Comparison of ENCODE assay signal across 8 cellular contexts in the genomic region with DNA sequence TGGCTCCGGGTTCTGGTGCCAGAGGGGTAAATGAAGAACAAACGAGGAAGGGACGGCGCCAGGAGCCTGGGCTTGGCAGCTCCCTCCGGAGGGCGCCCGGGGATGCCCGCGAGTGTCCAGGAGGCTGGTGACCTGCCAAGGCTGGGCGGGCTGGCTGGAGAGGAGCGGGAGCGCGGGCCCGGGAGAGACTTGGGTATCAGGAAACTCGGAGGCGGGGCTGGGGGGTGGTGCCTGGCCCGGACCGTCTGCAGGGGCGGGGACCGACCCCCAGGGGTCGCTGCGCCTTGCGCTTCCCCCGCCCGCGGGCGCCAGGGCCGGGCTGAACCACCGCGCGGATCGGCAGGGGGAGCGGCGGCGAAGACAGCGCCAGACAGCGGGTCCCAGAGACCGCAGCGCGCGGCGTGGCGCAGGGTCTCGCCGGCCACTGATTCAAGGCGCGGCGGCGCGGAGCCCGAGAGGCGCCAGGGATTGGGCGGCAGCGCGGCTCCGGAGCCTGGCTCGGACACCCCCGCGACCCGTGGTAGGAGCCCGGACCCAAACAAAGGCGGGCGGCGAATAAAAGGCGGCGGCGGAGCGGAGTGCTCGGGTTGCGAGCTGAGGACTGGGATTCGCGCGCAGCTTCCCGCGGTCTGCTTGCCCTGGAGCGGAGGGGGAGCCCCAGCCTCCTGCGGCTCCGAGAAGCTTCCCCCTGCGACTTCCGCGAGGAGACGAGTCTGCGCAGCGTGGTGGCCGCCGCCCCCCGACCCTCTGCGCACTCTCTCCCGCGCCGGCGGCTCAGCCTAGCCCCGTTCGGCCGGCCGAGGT. TPM values are rescaled to one million over a fixed set of nuclear protein-coding genes. Genes with fewer than 3 reads are reported as not detected.
A peak's percentile ranks its signal among the peaks of the same experiment; 100 is the strongest.
DNase-seq lines count a peak whose midpoint lies in the region; ATAC-seq, FAIRE-seq and TF ChIP-seq lines count a peak whose summit lies in the region.

A gene with protein sequence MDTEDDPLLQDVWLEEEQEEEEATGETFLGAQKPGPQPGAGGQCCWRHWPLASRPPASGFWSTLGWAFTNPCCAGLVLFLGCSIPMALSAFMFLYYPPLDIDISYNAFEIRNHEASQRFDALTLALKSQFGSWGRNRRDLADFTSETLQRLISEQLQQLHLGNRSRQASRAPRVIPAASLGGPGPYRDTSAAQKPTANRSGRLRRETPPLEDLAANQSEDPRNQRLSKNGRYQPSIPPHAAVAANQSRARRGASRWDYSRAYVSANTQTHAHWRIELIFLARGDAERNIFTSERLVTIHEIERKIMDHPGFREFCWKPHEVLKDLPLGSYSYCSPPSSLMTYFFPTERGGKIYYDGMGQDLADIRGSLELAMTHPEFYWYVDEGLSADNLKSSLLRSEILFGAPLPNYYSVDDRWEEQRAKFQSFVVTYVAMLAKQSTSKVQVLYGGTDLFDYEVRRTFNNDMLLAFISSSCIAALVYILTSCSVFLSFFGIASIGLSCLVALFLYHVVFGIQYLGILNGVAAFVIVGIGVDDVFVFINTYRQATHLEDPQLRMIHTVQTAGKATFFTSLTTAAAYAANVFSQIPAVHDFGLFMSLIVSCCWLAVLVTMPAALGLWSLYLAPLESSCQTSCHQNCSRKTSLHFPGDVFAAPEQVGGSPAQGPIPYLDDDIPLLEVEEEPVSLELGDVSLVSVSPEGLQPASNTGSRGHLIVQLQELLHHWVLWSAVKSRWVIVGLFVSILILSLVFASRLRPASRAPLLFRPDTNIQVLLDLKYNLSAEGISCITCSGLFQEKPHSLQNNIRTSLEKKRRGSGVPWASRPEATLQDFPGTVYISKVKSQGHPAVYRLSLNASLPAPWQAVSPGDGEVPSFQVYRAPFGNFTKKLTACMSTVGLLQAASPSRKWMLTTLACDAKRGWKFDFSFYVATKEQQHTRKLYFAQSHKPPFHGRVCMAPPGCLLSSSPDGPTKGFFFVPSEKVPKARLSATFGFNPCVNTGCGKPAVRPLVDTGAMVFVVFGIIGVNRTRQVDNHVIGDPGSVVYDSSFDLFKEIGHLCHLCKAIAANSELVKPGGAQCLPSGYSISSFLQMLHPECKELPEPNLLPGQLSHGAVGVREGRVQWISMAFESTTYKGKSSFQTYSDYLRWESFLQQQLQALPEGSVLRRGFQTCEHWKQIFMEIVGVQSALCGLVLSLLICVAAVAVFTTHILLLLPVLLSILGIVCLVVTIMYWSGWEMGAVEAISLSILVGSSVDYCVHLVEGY (N-terminal part only) (plus strand): TSS at position 585 of the 804 bp plus-strand sequence. CDS start 21,838 bp downstream, outside the sequence.

- no peaks in the 10 kb centered on the region for H3K4me1 ChIP-seq in kidney (ENCODE audit: control insufficient read depth in 1 of 2, insufficient read depth in 1 of 2, low read depth in 1 of 2, low read length in 2 of 2)

- no peak within 1 kb of the TSS for H3K9ac ChIP-seq in kidney (ENCODE audit: low read length in 2 of 2)

- intact Hi-C loops in kidney (cut with DNase I): no loop called here

- peak; percentile 71 for ATAC-seq in HG02884 (IDR thresholded peaks at IDR 0.05; ENCODE audit: unreplicated experiment)

- no peaks in the 10 kb centered on the region for H3K9me3 ChIP-seq in kidney (ENCODE audit: control insufficient read depth in 1 of 2, low read length in 2 of 2)

- FAIRE-seq in kidney (lab: Jason Lieb, UNC): no peak

- no peak within 1 kb of the TSS for H3K27ac ChIP-seq in kidney (ENCODE audit: low read depth in 2 of 2, low read length in 2 of 2)

- no peaks in the 10 kb centered on the region for H3K36me3 ChIP-seq in kidney (ENCODE audit: control insufficient read depth in 1 of 2, insufficient read depth in 2 of 2, low read length in 2 of 2)

- H3K4me3 ChIP-seq in WI38 (ENCODE audit: low read depth, low read length): peak within 1 kb of the TSS; percentile 47
- peak within 1 kb of the TSS; percentile 54 for H3K4me3 ChIP-seq in cardiac fibroblast (replicated peaks in 1 of 2; ENCODE audit: low read depth in 2 of 2, low read length in 2 of 2)
- H3K4me3 ChIP-seq in kidney (ENCODE audit: low read length in 2 of 2): peak within 1 kb of the TSS in 1 of 2 donors; percentile 13

- peak; percentile 83 for DNase-seq in NCI-H2107 (lab: John Stamatoyannopoulos, UW)
- peak; percentile 48 to 60 for DNase-seq in cardiac fibroblast (ENCODE audit: low read depth in 2 of 2)
- peak; percentile 80 for DNase-seq in kidney
- DNase-seq in stimulated activated CD4-positive, alpha-beta T cell treated with anti-CD3 and anti-CD28 coated beads, Interleukin-1b, Interleukin-23, amount 100 ng/mL, for 4 hours (ENCODE audit: low read depth in 2 of 2): peak; percentile 43 to 72
- DNase-seq in OCI-M2 (lab: John Stamatoyannopoulos, UW; ENCODE audit: unreplicated experiment): no peak

- TF ChIP-seq CTCF in GM12874 (IDR thresholded peaks at IDR 0.05; ENCODE audit: insufficient read depth, low read depth, low read length) (peak; percentile 86), WI38 (IDR thresholded peaks at IDR 0.05; ENCODE audit: low read depth, low read length) (peak; percentile 32; the same call in 1 of the 2 replicates), cardiac fibroblast (IDR thresholded peaks at IDR 0.05; ENCODE audit: low read depth, low read length) (peak; percentile 27), kidney (IDR thresholded peaks at IDR 0.05; ENCODE audit: borderline replicate concordance, extremely low read depth, insufficient read depth) (peak; percentile 21)

RNA-seq across cellular contexts. Expression of the gene that starts here (rescaled TPM):
- 0.19 TPM for total RNA-seq in kidney
- not detected for polyA plus RNA-seq in kidney (ENCODE audit: insufficient read depth, low read depth, low replicate concordance)

Comparison
In these comparisons a context has a peak if more than half of its experiments do, and no peak if none do; other contexts are left out.
1. Peak in DNase-seq in kidney; RNA of the gene not detected or under 1 TPM.
2. CTCF ChIP-seq: peak in every context shown above with its lines; median percentile 86 in GM12874; 32 in WI38; 27 in cardiac fibroblast; 21 in kidney.